Comparison of ENCODE assay signal across 9 cellular contexts in the genomic region with DNA sequence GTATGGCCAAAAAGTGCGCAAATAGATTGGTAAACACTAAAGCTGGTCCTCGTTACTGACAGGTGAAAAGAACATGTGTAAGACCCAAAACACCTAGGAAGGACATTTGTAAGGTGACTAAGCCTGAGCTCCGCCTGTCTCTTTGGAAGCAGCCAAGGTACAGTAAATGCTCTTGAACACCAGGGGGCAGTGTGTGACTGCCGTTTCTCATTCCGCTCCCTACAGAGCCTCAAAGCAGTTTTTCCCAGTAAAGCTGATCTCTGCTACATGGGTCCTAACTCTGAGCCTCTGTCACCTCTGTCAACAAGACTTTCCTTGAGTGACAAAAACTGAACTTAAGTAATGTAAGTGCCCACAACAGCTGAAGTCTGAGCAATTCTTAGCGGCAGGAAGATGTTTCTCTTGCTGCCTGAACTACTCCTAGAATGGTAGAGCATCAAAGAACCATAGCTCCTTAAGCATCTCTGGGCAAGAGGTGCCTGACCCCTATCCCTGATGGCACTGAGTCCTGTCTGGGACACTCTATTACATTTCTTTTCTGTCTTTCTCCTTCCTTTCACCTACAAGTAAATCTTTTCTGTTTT.
DNase-seq lines count a peak whose midpoint lies in the region; ATAC-seq and TF ChIP-seq lines count a peak whose summit lies in the region.
"Had no signal": no experiment of that assay in that cellular context is flagged by ENCODE, and none has a peak within 500 bp of the region (broad histone marks: within the 10 kb centered on the region; RNA-seq: fewer than 3 reads in every experiment).

No MANE protein-coding gene starts in this region.

- peak; percentile 87 for TF ChIP-seq CTCF in nephron progenitor cell (IDR thresholded peaks at IDR 0.05)
- peak; percentile 69 to 91 (median 90) for TF ChIP-seq CTCF in thyroid gland (IDR thresholded peaks at IDR 0.05)

- no peaks in the 10 kb centered on the region for H3K36me3 ChIP-seq in thyroid gland

- H3K9me3 ChIP-seq in thyroid gland, result no peaks in the 10 kb centered on the region

- H3K27ac ChIP-seq in thyroid gland, result no peak overlapping the region

- ATAC-seq in GM19468 (IDR thresholded peaks at IDR 0.05; ENCODE audit: extremely low read depth, unreplicated experiment), result peak; percentile 66
- ATAC-seq in HG03521 (IDR thresholded peaks at IDR 0.05; ENCODE audit: unreplicated experiment), result peak; percentile 68

- DNase-seq in DMS153 treated with DMSO at 0.1 percent for 48 hours (lab: John Stamatoyannopoulos, UW; ENCODE audit: unreplicated experiment), result peak; percentile 56
- DNase-seq in NOMO-1 treated with DMSO at 0.1 percent for 48 hours (lab: John Stamatoyannopoulos, UW; ENCODE audit: unreplicated experiment), result peak; percentile 68
- DNase-seq in activated T-cell treated with anti-CD3 and anti-CD28 coated beads for 1 hour (ENCODE audit: low read depth), result peak; percentile 20
- peak; percentile 58 for DNase-seq in fibroblast of gingiva (ENCODE audit: low read depth)
- DNase-seq in nephron progenitor cell, result peak; percentile 64
- DNase-seq in thyroid gland, result peak; percentile 72 to 77

- no peak for TF ChIP-seq POLR2A in thyroid gland (IDR thresholded peaks at IDR 0.05)

- H3K27ac Mint-ChIP-seq in nephron progenitor cell, result no peak overlapping the region
- H3K27ac Mint-ChIP-seq: dendritic cell treated with granulocyte-macrophage colony-stimulating factor and Interleukin-4, amounts not matched to agents 40 ng/mL and 50 ng/mL, for 4 days had no signal

- no peaks in the 10 kb centered on the region for H3K27me3 ChIP-seq in thyroid gland

- no peak overlapping the region for H3K4me3 Mint-ChIP-seq in nephron progenitor cell
- H3K4me3 Mint-ChIP-seq: dendritic cell treated with granulocyte-macrophage colony-stimulating factor and Interleukin-4, amounts not matched to agents 40 ng/mL and 50 ng/mL, for 4 days had no signal

- intact Hi-C loops in thyroid gland (cut with DNase I), result loop anchor here (5.0 kb wide), 1 partner anchor 891 kb away; no protein-coding TSS in a partner anchor

- peaks cover 8 to 13% of the 10 kb centered on the region in 2 donors for H3K4me1 ChIP-seq in thyroid gland

- WGBS in thyroid gland, 2 donors, result 3 to 4% methylated on average over 6 of the region's 6 CpGs

- no peak overlapping the region for H3K4me3 ChIP-seq in thyroid gland (replicated peaks in 1 of 3)

- peaks cover 28% of the 10 kb centered on the region for H3K27me3 Mint-ChIP-seq in nephron progenitor cell (ENCODE audit: low read depth, poor library complexity)

- H3K36me3 Mint-ChIP-seq in nephron progenitor cell (ENCODE audit: low read depth), result no peaks in the 10 kb centered on the region

- H3K4me1 Mint-ChIP-seq in nephron progenitor cell, result peaks cover 25% of the 10 kb centered on the region

- peaks cover 3% of the 10 kb centered on the region for H3K9me3 Mint-ChIP-seq in nephron progenitor cell
- H3K9me3 Mint-ChIP-seq: dendritic cell treated with granulocyte-macrophage colony-stimulating factor and Interleukin-4, amounts not matched to agents 40 ng/mL and 50 ng/mL, for 4 days had no signal

Comparison
In these comparisons a context has a peak if more than half of its experiments do, and no peak if none do; other contexts are left out.
1. DNase-seq: peak in every context shown above with its lines; median percentile 74 in thyroid gland; 68 in NOMO-1 treated with DMSO at 0.1 percent for 48 hours; 64 in nephron progenitor cell; 58 in fibroblast of gingiva; 56 in DMS153 treated with DMSO at 0.1 percent for 48 hours; 20 in activated T-cell treated with anti-CD3 and anti-CD28 coated beads for 1 hour.